In the genomic region with DNA sequence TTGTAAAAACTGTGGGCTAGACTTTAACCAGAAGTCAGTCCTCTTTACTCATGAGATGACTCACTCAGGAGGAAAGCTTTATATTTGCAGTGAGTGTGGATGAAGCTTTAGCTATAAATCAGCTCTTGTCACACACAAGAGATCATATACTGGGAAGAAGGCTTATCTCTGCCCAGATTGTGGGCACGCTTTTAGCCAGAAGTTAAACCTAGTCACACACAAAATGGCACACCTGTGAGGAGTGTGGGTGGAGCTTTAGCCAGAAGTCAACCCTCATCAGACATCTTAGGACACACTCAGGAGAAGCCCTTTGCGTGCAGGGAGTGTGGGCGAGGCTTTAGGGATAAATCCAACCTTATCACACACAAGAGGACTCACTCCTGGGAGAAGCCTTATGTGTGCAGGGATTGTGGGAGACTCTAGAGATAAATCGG, we compare ENCODE assay signal across 12 cellular contexts.
A peak's percentile ranks its signal among the peaks of the same experiment; 100 is the strongest.
DNase-seq lines count a peak whose midpoint lies in the region; ATAC-seq and TF ChIP-seq lines count a peak whose summit lies in the region.
"Had no signal": no experiment of that assay in that cellular context is flagged by ENCODE, and none has a peak within 500 bp of the region (broad histone marks: within the 10 kb centered on the region; RNA-seq: fewer than 3 reads in every experiment).

No MANE protein-coding gene starts in this region.

- H3K9ac ChIP-seq in adipocyte (ENCODE audit: low read length), result no peak overlapping the region

- no peaks in the 10 kb centered on the region for H3K4me1 Mint-ChIP-seq in naive thymus-derived CD4-positive, alpha-beta T cell
- no peaks in the 10 kb centered on the region for H3K4me1 Mint-ChIP-seq in CD4-positive, alpha-beta T cell (ENCODE audit: low read depth)

- H3K27ac Mint-ChIP-seq in naive thymus-derived CD4-positive, alpha-beta T cell, result no peak overlapping the region
- no peak overlapping the region for H3K27ac Mint-ChIP-seq in CD4-positive, alpha-beta T cell

- POLR2A ChIA-PET in naive thymus-derived CD4-positive, alpha-beta T cell (lab: Charles Lee), result no interaction called here
- POLR2A ChIA-PET in CD4-positive, alpha-beta T cell (lab: Charles Lee), result no interaction called here

- H3K27ac ChIP-seq in naive thymus-derived CD4-positive, alpha-beta T cell (ENCODE audit: low read depth, low read length), result no peak overlapping the region
- no peak overlapping the region for H3K27ac ChIP-seq in CD4-positive, alpha-beta T cell (ENCODE audit: low read depth, low read length)

- H3K36me3 ChIP-seq in adipocyte (ENCODE audit: control insufficient read depth, insufficient read depth, low read length, severe bottlenecking), result no peaks in the 10 kb centered on the region
- H3K36me3 ChIP-seq in naive thymus-derived CD4-positive, alpha-beta T cell (ENCODE audit: control insufficient read depth in 2 of 3, insufficient read depth in 3 of 3, low read length in 3 of 3), result no peaks in the 10 kb centered on the region

- H3K4me3 ChIP-seq in adipocyte (ENCODE audit: low read length), result no peak overlapping the region
- H3K4me3 ChIP-seq in naive thymus-derived CD4-positive, alpha-beta T cell (ENCODE audit: low read length), result no peak overlapping the region

- TF ChIP-seq CTCF in CD4-positive, alpha-beta T cell (IDR thresholded peaks at IDR 0.05), result no peak

- CTCF ChIA-PET in naive thymus-derived CD4-positive, alpha-beta T cell (lab: Charles Lee), result no interaction called here
- CTCF ChIA-PET in CD4-positive, alpha-beta T cell (lab: Charles Lee), result interaction anchor here (0.6 kb wide), 1 partner anchor 32 kb away, joined by 3 read pairs; no protein-coding TSS in a partner anchor

- no peaks in the 10 kb centered on the region for H3K27me3 ChIP-seq in adipocyte (replicated peaks; ENCODE audit: control insufficient read depth, insufficient read depth, low read length)
- no peaks in the 10 kb centered on the region for H3K27me3 ChIP-seq in naive thymus-derived CD4-positive, alpha-beta T cell (ENCODE audit: control insufficient read depth in 2 of 2, insufficient read depth in 2 of 2, low read length in 2 of 2)
- no peaks in the 10 kb centered on the region for H3K27me3 ChIP-seq in CD4-positive, alpha-beta T cell (ENCODE audit: control insufficient read depth, insufficient read depth, low read length)

- peaks cover 0 to 5% (median 0%) of the 10 kb centered on the region in 5 donors for H3K36me3 Mint-ChIP-seq in naive thymus-derived CD4-positive, alpha-beta T cell
- H3K36me3 Mint-ChIP-seq in CD4-positive, alpha-beta T cell (ENCODE audit: low read depth), result no peaks in the 10 kb centered on the region

- no peaks in the 10 kb centered on the region for H3K27me3 Mint-ChIP-seq in naive thymus-derived CD4-positive, alpha-beta T cell
- no peaks in the 10 kb centered on the region for H3K27me3 Mint-ChIP-seq in CD4-positive, alpha-beta T cell

- no peaks in the 10 kb centered on the region for H3K9me3 ChIP-seq in adipocyte (ENCODE audit: control insufficient read depth, low read length)
- H3K9me3 ChIP-seq in naive thymus-derived CD4-positive, alpha-beta T cell (ENCODE audit: control insufficient read depth in 2 of 3, low read length in 3 of 3), result no peaks in the 10 kb centered on the region
- no peaks in the 10 kb centered on the region for H3K9me3 ChIP-seq in CD4-positive, alpha-beta T cell (ENCODE audit: control insufficient read depth, low read length)

- H3K4me1 ChIP-seq in adipocyte (ENCODE audit: control insufficient read depth, insufficient read depth, low read length), result peaks cover 3% of the 10 kb centered on the region
- no peaks in the 10 kb centered on the region for H3K4me1 ChIP-seq in naive thymus-derived CD4-positive, alpha-beta T cell (ENCODE audit: control insufficient read depth in 2 of 2, insufficient read depth in 2 of 2, low read length in 2 of 2)

- no peak for ATAC-seq in naive thymus-derived CD4-positive, alpha-beta T cell
- no peak for ATAC-seq in GM21447 (IDR thresholded peaks at IDR 0.05; ENCODE audit: unreplicated experiment)
- no peak for ATAC-seq in CD4-positive, alpha-beta T cell (ENCODE audit: poor library complexity)

- DNase-seq in A172 (ENCODE audit: low spot score), result peak; percentile 73
- DNase-seq in HPDE6-E6E7 (ENCODE audit: extremely low spot score), result peak; percentile 26
- DNase-seq in adipocyte (ENCODE audit: low read depth), result peak; percentile 44
- peak; percentile 5 for DNase-seq in hepatic stellate cell (ENCODE audit: low spot score)
- DNase-seq in naive thymus-derived CD4-positive, alpha-beta T cell, result no peak
- DNase-seq in NCI-H748 (lab: John Stamatoyannopoulos, UW; ENCODE audit: unreplicated experiment), result no peak
- no peak for DNase-seq in CD4-positive, alpha-beta T cell
- DNase-seq: 8988T; activated CD8-positive, alpha-beta memory T cell treated with anti-CD3 and anti-CD28 coated beads, Interleukin-2, amount 50 U/mL, for 4 hours; effector CD8-positive, alpha-beta T cell; NCI-H345 had no signal

- H3K9me3 Mint-ChIP-seq in naive thymus-derived CD4-positive, alpha-beta T cell, result peaks cover 0 to 15% (median 4%) of the 10 kb centered on the region in 11 donors
- H3K9me3 Mint-ChIP-seq in CD4-positive, alpha-beta T cell, result peaks cover 3% of the 10 kb centered on the region

- H3K4me3 Mint-ChIP-seq in naive thymus-derived CD4-positive, alpha-beta T cell, result no peak overlapping the region
- H3K4me3 Mint-ChIP-seq in CD4-positive, alpha-beta T cell, result no peak overlapping the region

- intact Hi-C loops in naive thymus-derived CD4-positive, alpha-beta T cell (cut with micrococcal nuclease), result no loop called here
- intact Hi-C loops in CD4-positive, alpha-beta T cell (cut with DNase I, micrococcal nuclease), result no loop called here

Comparison
In these comparisons a context has a peak if more than half of its experiments do, and no peak if none do; other contexts are left out.
1. DNase-seq: peak in A172 (single experiment), HPDE6-E6E7 (single experiment), adipocyte (single experiment) and hepatic stellate cell (single experiment); none in naive thymus-derived CD4-positive, alpha-beta T cell (0 of 9), NCI-H748 (single experiment) and CD4-positive, alpha-beta T cell (0 of 10).